18 cellular contexts compared by ENCODE assay signal in genomic region chr6:15515660-15516375, GRCh38.
A peak's percentile ranks its signal among the peaks of the same experiment; 100 is the strongest.
DNase-seq lines count a peak whose midpoint lies in the region; ATAC-seq, FAIRE-seq and TF ChIP-seq lines count a peak whose summit lies in the region.
"Had no signal": no experiment of that assay in that cellular context is flagged by ENCODE, and none has a peak within 500 bp of the region (broad histone marks: within the 10 kb centered on the region; RNA-seq: fewer than 3 reads in every experiment).

No MANE protein-coding gene starts in this region.

- POLR2A ChIA-PET in endothelial cell of umbilical vein (lab: Charles Lee): no interaction called here

- H3K79me2 ChIP-seq in OCI-LY1 (ENCODE audit: insufficient read depth, low read length): no peaks in the 10 kb centered on the region
- no peaks in the 10 kb centered on the region for H3K79me2 ChIP-seq in endothelial cell of umbilical vein (ENCODE audit: control insufficient read depth, insufficient read depth, low read length)

- H3K9me2 ChIP-seq in OCI-LY1 (ENCODE audit: low read depth, low read length): no peaks in the 10 kb centered on the region

- no peak overlapping the region for H3K9ac ChIP-seq in OCI-LY1 (ENCODE audit: low read length)
- H3K9ac ChIP-seq in endothelial cell of umbilical vein (replicated peaks; ENCODE audit: extremely low read depth, insufficient read depth, low read length): no peak overlapping the region

- peak; percentile 43 for FAIRE-seq in endothelial cell of umbilical vein (lab: Jason Lieb, UNC)
- FAIRE-seq: H54 had no signal

- H3F3A ChIP-seq in OCI-LY1 (ENCODE audit: insufficient read depth, low read length): no peaks in the 10 kb centered on the region

- no peaks in the 10 kb centered on the region for H3K9me3 Mint-ChIP-seq in activated naive CD4-positive, alpha-beta T cell treated with anti-CD3 and anti-CD28 coated beads for 36 hours
- H3K9me3 Mint-ChIP-seq: CD8-positive, alpha-beta memory T cell had no signal

- ATAC-seq in psoas muscle (peak in 2 of 4 donors; percentile 28 to 50), HG03565 (IDR thresholded peaks at IDR 0.05; ENCODE audit: unreplicated experiment) (no peak)

- H3K27me3 ChIP-seq in OCI-LY1 (ENCODE audit: insufficient read depth, low read length) (no peaks in the 10 kb centered on the region), endothelial cell of umbilical vein (ENCODE audit: control insufficient read depth in 2 of 2, insufficient read depth in 2 of 2, low read length in 2 of 2) (no peaks in the 10 kb centered on the region), psoas muscle (ENCODE audit: insufficient read depth in 3 of 3, low read length in 2 of 3) (no peaks in the 10 kb centered on the region), SJCRH30 (no peaks in the 10 kb centered on the region)

- H2AFZ ChIP-seq in OCI-LY1 (ENCODE audit: low read length) (no peak overlapping the region), endothelial cell of umbilical vein (ENCODE audit: low read depth, low read length) (no peak overlapping the region)

- H3K4me3 Mint-ChIP-seq in activated naive CD4-positive, alpha-beta T cell treated with anti-CD3 and anti-CD28 coated beads for 36 hours: no peak overlapping the region
- H3K4me3 Mint-ChIP-seq: activated naive CD8-positive, alpha-beta T cell had no signal

- peaks cover 41% of the 10 kb centered on the region for H3K36me3 Mint-ChIP-seq in activated naive CD4-positive, alpha-beta T cell treated with anti-CD3 and anti-CD28 coated beads for 36 hours (ENCODE audit: low read depth)

- no peak for TF ChIP-seq POLR2A in endothelial cell of umbilical vein (IDR thresholded peaks at IDR 0.05; ENCODE audit: low read depth, low read length)

- no TSS peak for BruUV-seq in endothelial cell of umbilical vein (replicated peaks; lab: Mats Ljungman, UMichigan)

- intact Hi-C loops in activated naive CD4-positive, alpha-beta T cell treated with anti-CD3 and anti-CD28 coated beads for 36 hours (cut with micrococcal nuclease): no loop called here
- intact Hi-C loops in endothelial cell of umbilical vein (cut with micrococcal nuclease): no loop called here
- intact Hi-C loops in psoas muscle (cut with DNase I): no loop called here

- 45 to 69% (median 48%) methylated on average over 18 of the region's 18 CpGs for WGBS in psoas muscle, 3 donors

- H3K4me3 ChIP-seq in OCI-LY1 (ENCODE audit: low read depth, low read length, poor library complexity, severe bottlenecking): peak overlapping the region; percentile 16
- H3K4me3 ChIP-seq in endothelial cell of umbilical vein (replicated peaks in 1 of 3; ENCODE audit: insufficient read depth in 1 of 3, low read depth in 1 of 3, low read length in 3 of 3): no peak overlapping the region
- H3K4me3 ChIP-seq in psoas muscle: no peak overlapping the region
- no peak overlapping the region for H3K4me3 ChIP-seq in SJCRH30
- H3K4me3 ChIP-seq: lung had no signal

- CTCF ChIA-PET in activated naive CD4-positive, alpha-beta T cell treated with anti-CD3 and anti-CD28 coated beads for 36 hours (lab: Charles Lee): no interaction called here
- CTCF ChIA-PET in endothelial cell of umbilical vein (lab: Charles Lee): no interaction called here

- no peaks in the 10 kb centered on the region for H3K9me1 ChIP-seq in endothelial cell of umbilical vein (replicated peaks; ENCODE audit: control insufficient read depth, extremely low read depth, insufficient read depth, low read length)

- DNase-seq in activated naive CD4-positive, alpha-beta T cell treated with anti-CD3 and anti-CD28 coated beads for 36 hours: no peak
- no peak for DNase-seq in activated naive CD4-positive, alpha-beta T cell (lab: John Stamatoyannopoulos, UW)
- DNase-seq in endothelial cell of umbilical vein (ENCODE audit: low read depth, low spot score) (no peak), psoas muscle (no peak), T-helper 1 cell (no peak), SJCRH30 (no peak)
- DNase-seq: ACHN; activated CD4-positive, CD25-positive, alpha-beta regulatory T cell treated with anti-CD3 and anti-CD28 coated beads, Interleukin-2, amount 50 U/mL, for 72 hours; CD8-positive, alpha-beta memory T cell; glutamatergic neuron; Karpas-422; retina; SHP77 had no signal

- peak overlapping the region; percentile 52 for H3K27ac ChIP-seq in OCI-LY1 (ENCODE audit: low read depth, low read length, poor library complexity, severe bottlenecking)
- no peak overlapping the region for H3K27ac ChIP-seq in endothelial cell of umbilical vein (ENCODE audit: insufficient read depth, low read depth, low read length)
- H3K27ac ChIP-seq in psoas muscle: peak overlapping the region; percentile 21
- H3K27ac ChIP-seq in SJCRH30: no peak overlapping the region

- TF ChIP-seq CTCF in OCI-LY1 (IDR thresholded peaks at IDR 0.05; ENCODE audit: low read length) (peak; percentile 19; the same call in 1 of the 2 replicates), endothelial cell of umbilical vein (IDR thresholded peaks at IDR 0.05; ENCODE audit: extremely low read depth in 1 of 2, insufficient read depth in 1 of 2, low read depth in 1 of 2, low read length in 2 of 2) (no peak), psoas muscle (IDR thresholded peaks at IDR 0.05) (no peak)

- H3K4me1 Mint-ChIP-seq in activated naive CD4-positive, alpha-beta T cell treated with anti-CD3 and anti-CD28 coated beads for 36 hours (ENCODE audit: low read depth): no peaks in the 10 kb centered on the region

- H3K4me2 ChIP-seq in OCI-LY1 (ENCODE audit: low read length) (peak overlapping the region; percentile 43; the same call in 1 of the 2 replicates), endothelial cell of umbilical vein (ENCODE audit: insufficient read depth, low read length) (no peak overlapping the region)

- H3K27ac Mint-ChIP-seq in activated naive CD4-positive, alpha-beta T cell treated with anti-CD3 and anti-CD28 coated beads for 36 hours: peak overlapping the region; percentile 46

- dilution Hi-C loops in endothelial cell of umbilical vein (cut with MboI; ENCODE audit: extremely low pct_ligation_motif_present, low sequenced_read_pairs): no loop called here

- peaks cover 18% of the 10 kb centered on the region for H3K4me1 ChIP-seq in OCI-LY1 (ENCODE audit: insufficient read depth, low read length, severe bottlenecking)
- H3K4me1 ChIP-seq in endothelial cell of umbilical vein (ENCODE audit: control insufficient read depth, extremely low read depth, insufficient read depth, low read length): no peaks in the 10 kb centered on the region
- H3K4me1 ChIP-seq in psoas muscle: peaks cover 28% of the 10 kb centered on the region
- no peaks in the 10 kb centered on the region for H3K4me1 ChIP-seq in SJCRH30

- H3K9me3 ChIP-seq in OCI-LY1 (ENCODE audit: low read length) (no peaks in the 10 kb centered on the region), endothelial cell of umbilical vein (replicated peaks; ENCODE audit: control insufficient read depth, insufficient read depth, low read length) (no peaks in the 10 kb centered on the region), psoas muscle (no peaks in the 10 kb centered on the region), SJCRH30 (replicated peaks) (no peaks in the 10 kb centered on the region)

- H4K20me1 ChIP-seq in OCI-LY1 (ENCODE audit: insufficient read depth, low read length): no peaks in the 10 kb centered on the region
- H4K20me1 ChIP-seq in endothelial cell of umbilical vein (replicated peaks; ENCODE audit: control insufficient read depth, extremely low read depth, insufficient read depth, low read length): no peaks in the 10 kb centered on the region

- no peaks in the 10 kb centered on the region for H3K27me3 Mint-ChIP-seq in activated naive CD4-positive, alpha-beta T cell treated with anti-CD3 and anti-CD28 coated beads for 36 hours (ENCODE audit: low read depth)
- H3K27me3 Mint-ChIP-seq: activated naive CD8-positive, alpha-beta T cell had no signal

- H3K36me3 ChIP-seq in OCI-LY1 (ENCODE audit: insufficient read depth, low read length) (peaks cover 8% of the 10 kb centered on the region; the same call in 1 of the 2 replicates), endothelial cell of umbilical vein (ENCODE audit: control insufficient read depth in 2 of 2, extremely low read depth in 1 of 2, insufficient read depth in 2 of 2, low read length in 2 of 2) (peaks cover 0 to 12% of the 10 kb centered on the region in 2 experiments), psoas muscle (ENCODE audit: insufficient read depth in 1 of 2, low read depth in 1 of 2) (peaks cover 0 to 56% of the 10 kb centered on the region in 2 donors), SJCRH30 (peaks cover 5% of the 10 kb centered on the region; the same call in 1 of the 2 replicates)

TF ChIP-seq in endothelial cell of umbilical vein, 7 proteins besides CTCF, POLR2A, EP300 and RAD21:
- TF ChIP-seq GATA2 (IDR thresholded peaks at IDR 0.05; ENCODE audit: insufficient read depth, insufficient read length, low read depth, low read length): no peak
- no peak for TF ChIP-seq EZH2 (IDR thresholded peaks at IDR 0.05; ENCODE audit: borderline replicate concordance, low read depth, low read length, severe bottlenecking)
- no peak for TF ChIP-seq MYC (IDR thresholded peaks at IDR 0.05; ENCODE audit: low read depth, low read length)
- TF ChIP-seq JUN (IDR thresholded peaks at IDR 0.05; ENCODE audit: borderline replicate concordance, insufficient read depth, insufficient read length, low read depth): no peak
- no peak for TF ChIP-seq MAX (IDR thresholded peaks at IDR 0.05; ENCODE audit: insufficient read depth, insufficient read length)
- no peak for TF ChIP-seq FOS (IDR thresholded peaks at IDR 0.05; ENCODE audit: borderline replicate concordance, insufficient read depth, low read length)
- TF ChIP-seq POLR2AphosphoS5 (IDR thresholded peaks at IDR 0.05; ENCODE audit: insufficient read depth, low read depth, low read length): no peak

Comparison
In these comparisons a context has a peak if more than half of its experiments do, and no peak if none do; other contexts are left out.
1. H3K27ac ChIP-seq: peak in OCI-LY1 (single experiment) and psoas muscle (single experiment); none in endothelial cell of umbilical vein (single experiment) and SJCRH30 (single experiment).